21 cellular contexts compared by ENCODE assay signal in the genomic region with DNA sequence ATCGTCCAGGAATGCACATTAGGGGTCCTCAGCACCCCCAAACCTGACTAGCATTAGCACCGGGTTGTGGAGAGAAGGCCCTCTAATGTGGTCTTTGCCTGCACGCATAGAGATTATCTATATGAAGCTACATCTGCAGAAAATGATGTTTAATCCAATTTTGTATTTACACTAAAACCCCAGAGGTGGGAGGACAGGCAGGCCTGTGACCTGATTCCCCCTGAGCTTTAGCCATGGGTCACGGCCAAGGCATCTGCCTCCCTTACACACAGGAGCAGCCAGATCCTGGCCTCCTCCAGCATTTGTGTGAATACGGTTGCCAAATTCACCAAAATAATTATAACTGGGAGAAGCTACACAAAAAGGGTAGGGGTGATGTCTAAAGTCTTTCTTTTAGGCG. TPM values are rescaled to one million over a fixed set of nuclear protein-coding genes. Genes with fewer than 3 reads are reported as not detected.
A peak's percentile ranks its signal among the peaks of the same experiment; 100 is the strongest.
DNase-seq lines count a peak whose midpoint lies in the region; ATAC-seq and TF ChIP-seq lines count a peak whose summit lies in the region.
"Had no signal": no experiment of that assay in that cellular context is flagged by ENCODE, and none has a peak within 500 bp of the region (broad histone marks: within the 10 kb centered on the region; RNA-seq: fewer than 3 reads in every experiment).

No MANE protein-coding gene starts in this region.

- WGBS in SK-N-SH (ENCODE audit: low lambda C conversion rate), result 71% methylated on average over 6 of the region's 6 CpGs

- H3K9ac ChIP-seq in SK-N-SH (no peak overlapping the region), muscle layer of colon (ENCODE audit: low read length) (peak overlapping the region; percentile 5), stomach smooth muscle (ENCODE audit: low read length in 2 of 2) (no peak overlapping the region)
- H3K9ac ChIP-seq: BLaER1 had no signal

- peaks cover 7 to 33% of the 10 kb centered on the region in 2 experiments; a peak in 3 of 4 replicates for H3K4me1 ChIP-seq in SK-N-SH (ENCODE audit: control insufficient read depth in 1 of 2, insufficient read depth in 2 of 2, low read depth in 1 of 2, low read length in 1 of 2)
- peaks cover 34% of the 10 kb centered on the region for H3K4me1 ChIP-seq in muscle layer of colon (ENCODE audit: insufficient read depth, low read length)
- H3K4me1 ChIP-seq in stomach smooth muscle (ENCODE audit: control insufficient read depth, insufficient read depth, low read length), result peaks cover 25% of the 10 kb centered on the region

- H3K27ac ChIP-seq in SK-N-SH (ENCODE audit: low read depth in 2 of 2, low read length in 1 of 2), result peak overlapping the region in 1 of 2 experiments; percentile 93; a peak in 2 of 4 replicates
- H3K27ac ChIP-seq in VCaP, result peak overlapping the region; percentile 45
- H3K27ac ChIP-seq in muscle layer of colon (ENCODE audit: low read depth, low read length), result peak overlapping the region; percentile 70
- peak overlapping the region; percentile 55 for H3K27ac ChIP-seq in stomach smooth muscle (ENCODE audit: low read length)
- H3K27ac ChIP-seq: BLaER1, HL-60, Peyer's patch had no signal

- TF ChIP-seq EP300 in SK-N-SH (IDR thresholded peaks at IDR 0.05; ENCODE audit: borderline replicate concordance in 1 of 2, low read depth in 1 of 2, low read length in 1 of 2), result peak in 1 of 2 experiments; percentile 75; a peak in 2 of 4 replicates

- DNase-seq in SK-N-SH (peak; percentile 73), SW 1271 (lab: John Stamatoyannopoulos, UW) (no peak), NCI-H2227 treated with DMSO at 0.1 percent for 48 hours (lab: John Stamatoyannopoulos, UW) (no peak), HK-2 (ENCODE audit: unreplicated experiment) (no peak)
- DNase-seq: activated CD8-positive, alpha-beta T cell treated with anti-CD3 and anti-CD28 coated beads for 36 hours; activated T-cell treated with anti-CD3 and anti-CD28 coated beads, Interleukin-2, amount 50 U/mL, for 1 hour; erythroblast; HFFc6; midbrain; NCI-H1436 treated with DMSO at 0.1 percent for 48 hours; Peyer's patch; stimulated activated CD4-positive, alpha-beta T cell treated with anti-CD3 and anti-CD28 coated beads, Interleukin-12 subunit alpha, Interleukin-12 subunit beta, amount 100 ng/mL, for 4 hours; T1000 had no signal

- POLR2A ChIA-PET in SK-N-SH (lab: Yijun Ruan, JAX), result interaction anchor here (0.6 to 1.5 kb wide), 5 partner anchors 21 to 387 kb away, joined by 3 to 8 read pairs (median 4); partner anchors contain the start of gene DDX47

- peaks cover 5% of the 10 kb centered on the region for H3F3A ChIP-seq in SK-N-SH (replicated peaks; ENCODE audit: insufficient read depth)

- H3K27me3 ChIP-seq in SK-N-SH (ENCODE audit: insufficient read depth), result no peaks in the 10 kb centered on the region
- no peaks in the 10 kb centered on the region for H3K27me3 ChIP-seq in muscle layer of colon (ENCODE audit: control insufficient read depth in 1 of 2, insufficient read depth in 2 of 2, low read length in 2 of 2)
- H3K27me3 ChIP-seq in stomach smooth muscle (ENCODE audit: control insufficient read depth in 1 of 2, insufficient read depth in 2 of 2, low read length in 2 of 2), result no peaks in the 10 kb centered on the region
- H3K27me3 ChIP-seq: BLaER1, gastroesophageal sphincter, Peyer's patch had no signal

- TF ChIP-seq CTCF in SK-N-SH (IDR thresholded peaks at IDR 0.05) (no peak), VCaP (conservative IDR thresholded peaks at IDR 0.05) (no peak)

- no peak; the same call in 2 of the 3 replicates for ATAC-seq in SK-N-SH treated with all-trans-retinoic acid at 6 μM for 48 hours
- ATAC-seq: activated CD4-positive, CD25-positive, alpha-beta regulatory T cell treated with anti-CD3 and anti-CD28 coated beads, Interleukin-2, amount 50 U/mL, for 24 hours; activated CD8-positive, alpha-beta T cell treated with anti-CD3 and anti-CD28 coated beads for 36 hours; gastroesophageal sphincter had no signal

- H3K9me2 ChIP-seq in SK-N-SH, result no peaks in the 10 kb centered on the region

- peak; percentile 10; the same call in 1 of the 2 replicates for TF ChIP-seq RAD21 in SK-N-SH (IDR thresholded peaks at IDR 0.05; ENCODE audit: low read length)

- peak overlapping the region; percentile 58; the same call in 1 of the 2 replicates for H3K4me2 ChIP-seq in SK-N-SH
- H3K4me2 ChIP-seq: BLaER1 had no signal

- CTCF ChIA-PET in SK-N-SH (lab: Yijun Ruan, JAX), result interaction anchor here (0.7 to 1.9 kb wide), 7 partner anchors 11 to 420 kb away, joined by 3 to 12 read pairs (median 6); no protein-coding TSS in a partner anchor

- H3K79me2 ChIP-seq in SK-N-SH (ENCODE audit: insufficient read depth), result no peaks in the 10 kb centered on the region

- H2AFZ ChIP-seq in SK-N-SH (ENCODE audit: low read depth), result 0 out of 2 replicates have a peak overlapping the region, but pooled peaks have one; percentile 22

- H4K20me1 ChIP-seq in SK-N-SH (ENCODE audit: insufficient read depth), result no peaks in the 10 kb centered on the region
- H4K20me1 ChIP-seq: BLaER1 had no signal

- H3K9me3 ChIP-seq in SK-N-SH (no peaks in the 10 kb centered on the region), muscle layer of colon (ENCODE audit: low read length) (no peaks in the 10 kb centered on the region), stomach smooth muscle (ENCODE audit: control insufficient read depth in 2 of 2, low read length in 2 of 2) (no peaks in the 10 kb centered on the region)
- H3K9me3 ChIP-seq: BLaER1, gastroesophageal sphincter, Peyer's patch had no signal

- H3K36me3 ChIP-seq in SK-N-SH (replicated peaks in 1 of 2; ENCODE audit: control insufficient read depth in 1 of 2, insufficient read depth in 2 of 2, low read length in 1 of 2) (no peaks in the 10 kb centered on the region), muscle layer of colon (ENCODE audit: insufficient read depth, low read length) (no peaks in the 10 kb centered on the region), stomach smooth muscle (ENCODE audit: control insufficient read depth in 2 of 2, insufficient read depth in 2 of 2, low read length in 2 of 2) (no peaks in the 10 kb centered on the region)
- H3K36me3 ChIP-seq: BLaER1, gastroesophageal sphincter, Peyer's patch had no signal

- H3K4me3 ChIP-seq in SK-N-SH (ENCODE audit: low read depth in 2 of 2, low read length in 1 of 2) (peak overlapping the region in 1 of 2 experiments; percentile 7; a peak in 1 of 4 replicates), muscle layer of colon (ENCODE audit: low read depth in 1 of 2, low read length in 2 of 2) (peak overlapping the region in 1 of 2 donors; percentile 38), stomach smooth muscle (ENCODE audit: low read length in 2 of 2) (peak overlapping the region; percentile 50 to 73)
- H3K4me3 ChIP-seq: BLaER1 had no signal

TF ChIP-seq in SK-N-SH treated with all-trans-retinoic acid at 6 μM for 48 hours, 23 proteins besides CTCF, POLR2A, EP300 and RAD21:
- TF ChIP-seq, protein P1, sequence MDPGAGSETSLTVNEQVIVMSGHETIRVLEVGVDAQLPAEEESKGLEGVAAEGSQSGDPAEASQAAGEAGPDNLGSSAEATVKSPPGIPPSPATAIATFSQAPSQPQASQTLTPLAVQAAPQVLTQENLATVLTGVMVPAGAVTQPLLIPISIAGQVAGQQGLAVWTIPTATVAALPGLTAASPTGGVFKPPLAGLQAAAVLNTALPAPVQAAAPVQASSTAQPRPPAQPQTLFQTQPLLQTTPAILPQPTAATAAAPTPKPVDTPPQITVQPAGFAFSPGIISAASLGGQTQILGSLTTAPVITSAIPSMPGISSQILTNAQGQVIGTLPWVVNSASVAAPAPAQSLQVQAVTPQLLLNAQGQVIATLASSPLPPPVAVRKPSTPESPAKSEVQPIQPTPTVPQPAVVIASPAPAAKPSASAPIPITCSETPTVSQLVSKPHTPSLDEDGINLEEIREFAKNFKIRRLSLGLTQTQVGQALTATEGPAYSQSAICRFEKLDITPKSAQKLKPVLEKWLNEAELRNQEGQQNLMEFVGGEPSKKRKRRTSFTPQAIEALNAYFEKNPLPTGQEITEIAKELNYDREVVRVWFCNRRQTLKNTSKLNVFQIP (CRISPR knock-in tag; IDR thresholded peaks at IDR 0.05; ENCODE audit: borderline replicate concordance, low read depth), result no peak

RNA-seq across cellular contexts. Expression of gene APOLD1, which starts 7.0 kb away (rescaled TPM):
- polyA plus RNA-seq in SK-N-SH (2012; rRNA removed), result 1.6 and 1.7 TPM in 2 replicates
- polyA plus RNA-seq in SK-N-SH (2012; cell fraction: cytosol; rRNA removed), result 1.4 TPM in 2 replicates
- polyA plus RNA-seq in SK-N-SH (2012; cell fraction: nucleus; rRNA removed), result 3.5 and 4.8 TPM in 2 replicates

RNA-seq across cellular contexts. Expression of gene DDX47, which starts 20.7 kb away (rescaled TPM):
- polyA plus RNA-seq in SK-N-SH (2012; rRNA removed), result 68.4 and 90.9 TPM in 2 replicates
- 85.1 and 94.5 TPM in 2 replicates for polyA plus RNA-seq in SK-N-SH (2012; cell fraction: cytosol; rRNA removed)
- 82.2 and 158 TPM in 2 replicates for polyA plus RNA-seq in SK-N-SH (2012; cell fraction: nucleus; rRNA removed)
